ENCODE assay signal across 8 cellular contexts in genomic region chr3:69288161-69288895, GRCh38.
A peak's percentile ranks its signal among the peaks of the same experiment; 100 is the strongest.
DNase-seq lines count a peak whose midpoint lies in the region; ATAC-seq and TF ChIP-seq lines count a peak whose summit lies in the region.

No MANE protein-coding gene starts in this region.

- H3K4me3 Mint-ChIP-seq in activated T-helper 1 cell treated with anti-CD3 and anti-CD28 coated beads, Interleukin-12 subunit alpha, Interleukin-12 subunit beta, Interleukin-2, Interleukin-4 antibody, amounts not matched to agents 30 ng/mL and 10 ng/mL and 1 ng/mL, durations not matched to agents 14 hours and 24 hours and 36 hours: peak overlapping the region; percentile 48

- H3K4me1 Mint-ChIP-seq in activated T-helper 1 cell treated with anti-CD3 and anti-CD28 coated beads, Interleukin-12 subunit alpha, Interleukin-12 subunit beta, Interleukin-2, Interleukin-4 antibody, amounts not matched to agents 30 ng/mL and 10 ng/mL and 1 ng/mL, durations not matched to agents 14 hours and 24 hours and 36 hours (ENCODE audit: low read depth): peaks cover 32% of the 10 kb centered on the region

- no peak overlapping the region for H3K27ac ChIP-seq in brain microvascular endothelial cell

- intact Hi-C loops in activated T-helper 1 cell treated with anti-CD3 and anti-CD28 coated beads, Interleukin-12 subunit alpha, Interleukin-12 subunit beta, Interleukin-2, Interleukin-4 antibody, amounts not matched to agents 30 ng/mL and 10 ng/mL and 1 ng/mL, durations not matched to agents 14 hours and 24 hours and 36 hours (cut with micrococcal nuclease): loop anchor here (1.0 kb wide), 2 partner anchors 17 to 90 kb away; no protein-coding TSS in a partner anchor

- ATAC-seq in GM18868 (IDR thresholded peaks at IDR 0.05; ENCODE audit: unreplicated experiment) (peak; percentile 95), HG03066 (IDR thresholded peaks at IDR 0.05; ENCODE audit: low read depth, unreplicated experiment) (peak; percentile 85), GM21576 (IDR thresholded peaks at IDR 0.05; ENCODE audit: unreplicated experiment) (no peak), GM21723 (IDR thresholded peaks at IDR 0.05; ENCODE audit: unreplicated experiment) (no peak)

- no peak for DNase-seq in activated T-helper 1 cell treated with anti-CD3 and anti-CD28 coated beads, Interleukin-12 subunit alpha, Interleukin-12 subunit beta, Interleukin-2, Interleukin-4 antibody, amounts not matched to agents 30 ng/mL and 10 ng/mL and 1 ng/mL, durations not matched to agents 14 hours and 24 hours and 36 hours (ENCODE audit: low spot score)
- DNase-seq in retina: peak; percentile 64
- DNase-seq in brain microvascular endothelial cell: no peak
- no peak for DNase-seq in NCI-H1694 (lab: John Stamatoyannopoulos, UW)

- H3K4me3 ChIP-seq in brain microvascular endothelial cell (ENCODE audit: low read depth, low read length): no peak overlapping the region

- peak overlapping the region; percentile 71 for H3K27ac Mint-ChIP-seq in activated T-helper 1 cell treated with anti-CD3 and anti-CD28 coated beads, Interleukin-12 subunit alpha, Interleukin-12 subunit beta, Interleukin-2, Interleukin-4 antibody, amounts not matched to agents 30 ng/mL and 10 ng/mL and 1 ng/mL, durations not matched to agents 14 hours and 24 hours and 36 hours

- no peaks in the 10 kb centered on the region for H3K36me3 ChIP-seq in brain microvascular endothelial cell (replicated peaks)

- H3K36me3 Mint-ChIP-seq in activated T-helper 1 cell treated with anti-CD3 and anti-CD28 coated beads, Interleukin-12 subunit alpha, Interleukin-12 subunit beta, Interleukin-2, Interleukin-4 antibody, amounts not matched to agents 30 ng/mL and 10 ng/mL and 1 ng/mL, durations not matched to agents 14 hours and 24 hours and 36 hours (ENCODE audit: low read depth): peaks cover 4% of the 10 kb centered on the region

- TF ChIP-seq CTCF in brain microvascular endothelial cell (IDR thresholded peaks at IDR 0.05; ENCODE audit: low read depth, low read length, missing control alignments): no peak

- in situ Hi-C loops in brain microvascular endothelial cell (cut with HindIII; ENCODE audit: low pct_ligation_motif_present, low sequenced_read_pairs): no loop called here

- H3K27me3 ChIP-seq in brain microvascular endothelial cell (replicated peaks): no peaks in the 10 kb centered on the region

- H3K9me3 Mint-ChIP-seq in activated T-helper 1 cell treated with anti-CD3 and anti-CD28 coated beads, Interleukin-12 subunit alpha, Interleukin-12 subunit beta, Interleukin-2, Interleukin-4 antibody, amounts not matched to agents 30 ng/mL and 10 ng/mL and 1 ng/mL, durations not matched to agents 14 hours and 24 hours and 36 hours: no peaks in the 10 kb centered on the region

- no peaks in the 10 kb centered on the region for H3K27me3 Mint-ChIP-seq in activated T-helper 1 cell treated with anti-CD3 and anti-CD28 coated beads, Interleukin-12 subunit alpha, Interleukin-12 subunit beta, Interleukin-2, Interleukin-4 antibody, amounts not matched to agents 30 ng/mL and 10 ng/mL and 1 ng/mL, durations not matched to agents 14 hours and 24 hours and 36 hours (ENCODE audit: insufficient read depth)

Comparison
In these comparisons a context has a peak if more than half of its experiments do, and no peak if none do; other contexts are left out.
1. ATAC-seq: peak in GM18868 (single experiment) and HG03066 (single experiment); none in GM21576 (single experiment) and GM21723 (single experiment).